In genomic region chr17:27666831-27667560, GRCh38 we compare ENCODE assay signal across 22 cellular contexts.
"Had no signal": no experiment of that assay in that cellular context is flagged by ENCODE, and none has a peak within 500 bp of the region (broad histone marks: within the 10 kb centered on the region; RNA-seq: fewer than 3 reads in every experiment).

No MANE protein-coding gene starts in this region.

- DNase-seq: activated CD4-positive, alpha-beta T cell treated with anti-CD3 and anti-CD28 coated beads for 36 hours; activated CD4-positive, CD25-positive, alpha-beta regulatory T cell; activated CD8-positive, alpha-beta T cell treated with anti-CD3 and anti-CD28 coated beads, Interleukin-2, amount 10 ng/mL, durations not matched to agents 7 days and 5 days; activated gamma-delta T cell; activated naive CD4-positive, alpha-beta T cell treated with anti-CD3 and anti-CD28 coated beads, Interleukin-2, amount 10 ng/mL, durations not matched to agents 7 days and 5 days; activated T-cell treated with anti-CD3 and anti-CD28 coated beads, Interleukin-2, amount 50 U/mL, for 24 hours; amygdala; effector CD8-positive, alpha-beta T cell; left cardiac atrium; natural killer cell; stimulated activated CD4-positive, alpha-beta T cell treated with anti-CD3 and anti-CD28 coated beads, Interleukin-12 subunit alpha, Interleukin-12 subunit beta, amount 100 ng/mL, for 4 hours; stimulated activated CD4-positive, alpha-beta T cell treated with anti-CD3 and anti-CD28 coated beads, Interleukin-4, amount 100 ng/mL, for 24 hours had no signal

- H3K4me3 Mint-ChIP-seq: activated CD4-positive, alpha-beta T cell treated with anti-CD3 and anti-CD28 coated beads for 36 hours; activated CD8-positive, alpha-beta T cell treated with anti-CD3 and anti-CD28 coated beads, Interleukin-2, amount 10 ng/mL, durations not matched to agents 7 days and 5 days; activated naive CD4-positive, alpha-beta T cell treated with anti-CD3 and anti-CD28 coated beads, Interleukin-2, amount 10 ng/mL, durations not matched to agents 7 days and 5 days; activated T-cell treated with anti-CD3 and anti-CD28 coated beads, Interleukin-2, amount 50 U/mL, for 24 hours; central memory CD8-positive, alpha-beta T cell; memory B cell; natural killer cell; neural progenitor cell; stimulated activated effector memory CD8-positive, alpha-beta T cell treated with anti-CD3 and anti-CD28 coated beads, Interleukin-12 subunit alpha, Interleukin-12 subunit beta, amount 100 ng/mL, for 72 hours; stimulated activated naive CD8-positive, alpha-beta T cell treated with anti-CD3 and anti-CD28 coated beads, Interleukin-15, Interleukin-2, amounts not matched to agents 100 ng/mL and 50 ng/mL, for 24 hours; type B pancreatic cell had no signal

- H3K4me1 ChIP-seq: breast epithelium, neural progenitor cell, right lobe of liver, vagina had no signal

- H3K4me3 ChIP-seq: breast epithelium, neural progenitor cell, right lobe of liver, thoracic aorta, vagina had no signal

- H3K27me3 Mint-ChIP-seq: activated CD4-positive, alpha-beta T cell treated with anti-CD3 and anti-CD28 coated beads for 36 hours; activated naive CD4-positive, alpha-beta T cell treated with anti-CD3 and anti-CD28 coated beads, Interleukin-2, amount 10 ng/mL, durations not matched to agents 7 days and 5 days; activated T-cell treated with anti-CD3 and anti-CD28 coated beads, Interleukin-2, amount 50 U/mL, for 24 hours; central memory CD8-positive, alpha-beta T cell; memory B cell; stimulated activated naive CD8-positive, alpha-beta T cell treated with anti-CD3 and anti-CD28 coated beads, Interleukin-15, Interleukin-2, amounts not matched to agents 100 ng/mL and 50 ng/mL, for 24 hours had no signal

- H3K27ac ChIP-seq: breast epithelium, neural progenitor cell, right lobe of liver, thoracic aorta, vagina had no signal

- H3K4me1 Mint-ChIP-seq: activated CD4-positive, alpha-beta T cell treated with anti-CD3 and anti-CD28 coated beads for 36 hours; activated naive CD4-positive, alpha-beta T cell treated with anti-CD3 and anti-CD28 coated beads, Interleukin-2, amount 10 ng/mL, durations not matched to agents 7 days and 5 days; central memory CD8-positive, alpha-beta T cell; memory B cell; natural killer cell; neural progenitor cell; stimulated activated effector memory CD8-positive, alpha-beta T cell treated with anti-CD3 and anti-CD28 coated beads, Interleukin-12 subunit alpha, Interleukin-12 subunit beta, amount 100 ng/mL, for 72 hours had no signal

- H3K9me3 Mint-ChIP-seq: activated naive CD4-positive, alpha-beta T cell treated with anti-CD3 and anti-CD28 coated beads, Interleukin-2, amount 10 ng/mL, durations not matched to agents 7 days and 5 days; activated T-cell treated with anti-CD3 and anti-CD28 coated beads, Interleukin-2, amount 50 U/mL, for 24 hours; central memory CD8-positive, alpha-beta T cell; memory B cell; natural killer cell; stimulated activated effector memory CD8-positive, alpha-beta T cell treated with anti-CD3 and anti-CD28 coated beads, Interleukin-12 subunit alpha, Interleukin-12 subunit beta, amount 100 ng/mL, for 72 hours; stimulated activated naive CD8-positive, alpha-beta T cell treated with anti-CD3 and anti-CD28 coated beads, Interleukin-15, Interleukin-2, amounts not matched to agents 100 ng/mL and 50 ng/mL, for 24 hours; type B pancreatic cell had no signal

- H3K27me3 ChIP-seq: breast epithelium, neural progenitor cell, right lobe of liver, vagina had no signal

- H3K36me3 Mint-ChIP-seq: activated naive CD4-positive, alpha-beta T cell treated with anti-CD3 and anti-CD28 coated beads, Interleukin-2, amount 10 ng/mL, durations not matched to agents 7 days and 5 days; memory B cell; natural killer cell; neural progenitor cell; stimulated activated effector memory CD8-positive, alpha-beta T cell treated with anti-CD3 and anti-CD28 coated beads, Interleukin-12 subunit alpha, Interleukin-12 subunit beta, amount 100 ng/mL, for 72 hours; type B pancreatic cell had no signal

- H3K9me3 ChIP-seq: breast epithelium, right lobe of liver, thoracic aorta, vagina had no signal

- H3K36me3 ChIP-seq: breast epithelium, neural progenitor cell, right lobe of liver, thoracic aorta, vagina had no signal

- H3K27ac Mint-ChIP-seq: activated CD4-positive, alpha-beta T cell treated with anti-CD3 and anti-CD28 coated beads for 36 hours; activated CD8-positive, alpha-beta T cell treated with anti-CD3 and anti-CD28 coated beads, Interleukin-2, amount 10 ng/mL, durations not matched to agents 7 days and 5 days; activated naive CD4-positive, alpha-beta T cell treated with anti-CD3 and anti-CD28 coated beads, Interleukin-2, amount 10 ng/mL, durations not matched to agents 7 days and 5 days; activated T-cell treated with anti-CD3 and anti-CD28 coated beads, Interleukin-2, amount 50 U/mL, for 24 hours; memory B cell; natural killer cell; neural progenitor cell; stimulated activated effector memory CD8-positive, alpha-beta T cell treated with anti-CD3 and anti-CD28 coated beads, Interleukin-12 subunit alpha, Interleukin-12 subunit beta, amount 100 ng/mL, for 72 hours; stimulated activated naive CD8-positive, alpha-beta T cell treated with anti-CD3 and anti-CD28 coated beads, Interleukin-15, Interleukin-2, amounts not matched to agents 100 ng/mL and 50 ng/mL, for 24 hours; type B pancreatic cell had no signal

- ATAC-seq: activated CD4-positive, alpha-beta T cell treated with anti-CD3 and anti-CD28 coated beads for 36 hours; activated CD8-positive, alpha-beta T cell treated with anti-CD3 and anti-CD28 coated beads, Interleukin-2, amount 10 ng/mL, durations not matched to agents 7 days and 5 days; left cardiac atrium; natural killer cell; right lobe of liver; stimulated activated effector memory CD8-positive, alpha-beta T cell treated with anti-CD3 and anti-CD28 coated beads, Interleukin-12 subunit alpha, Interleukin-12 subunit beta, amount 100 ng/mL, for 72 hours had no signal
